In the genomic region with DNA sequence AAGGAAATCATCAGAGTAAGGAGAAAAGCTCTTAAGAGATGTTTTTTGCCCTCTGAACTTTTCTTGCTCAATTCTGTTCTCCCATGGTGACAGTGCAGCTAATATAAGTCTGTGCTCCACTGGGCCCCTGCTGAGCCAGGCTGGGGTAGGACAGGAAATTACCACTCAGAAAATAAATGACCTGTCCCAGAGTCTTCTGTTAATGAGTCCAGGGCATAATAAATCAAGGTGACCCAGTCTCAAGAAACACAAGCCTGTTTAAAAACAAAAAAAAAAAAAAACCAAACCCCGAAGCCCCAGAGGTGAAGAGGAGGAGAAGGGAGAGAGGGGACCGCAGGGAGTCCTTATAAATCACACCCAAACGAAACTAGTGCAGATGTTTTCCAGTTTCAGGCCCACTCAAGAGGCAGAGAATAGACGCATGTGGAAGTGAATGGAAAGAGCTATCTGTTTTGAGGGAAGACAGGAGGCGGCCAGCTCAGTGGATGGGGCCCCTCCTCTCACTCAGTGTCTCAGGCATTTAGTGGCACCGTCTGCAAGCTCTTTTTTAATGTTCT, we compare ENCODE assay signal across 12 cellular contexts. TPM values are rescaled to one million over a fixed set of nuclear protein-coding genes. Genes with fewer than 3 reads are reported as not detected.
DNase-seq lines count a peak whose midpoint lies in the region; ATAC-seq and TF ChIP-seq lines count a peak whose summit lies in the region.
"Had no signal": no experiment of that assay in that cellular context is flagged by ENCODE, and none has a peak within 500 bp of the region (broad histone marks: within the 10 kb centered on the region; RNA-seq: fewer than 3 reads in every experiment).

No MANE protein-coding gene starts in this region.

- intact Hi-C loops in psoas muscle (cut with DNase I) = no loop called here

- no peaks in the 10 kb centered on the region for H3K27me3 ChIP-seq in psoas muscle (ENCODE audit: insufficient read depth in 3 of 3, low read length in 2 of 3)
- H3K27me3 ChIP-seq: BLaER1 treated with 17β-estradiol and CSF1 and Interleukin-3, amounts not matched to agents 10 nM and 100 nM; brain microvascular endothelial cell had no signal

- ATAC-seq in psoas muscle = peak in 3 of 4 donors; percentile 50 to 75 (median 56)

- DNase-seq in DMS79 (lab: John Stamatoyannopoulos, UW) = peak; percentile 66
- DNase-seq in NCI-H2227 treated with DMSO at 0.1 percent for 48 hours (lab: John Stamatoyannopoulos, UW) = peak; percentile 60
- DNase-seq in fibroblast of villous mesenchyme (ENCODE audit: low read depth) = peak; percentile 83
- peak; percentile 55 to 63 for DNase-seq in psoas muscle
- no peak for DNase-seq in middle frontal gyrus (ENCODE audit: extremely low spot score, low spot score)
- no peak for DNase-seq in NCI-H1048 (lab: John Stamatoyannopoulos, UW)
- DNase-seq in SK-N-DZ (ENCODE audit: low spot score) = no peak
- no peak for DNase-seq in activated CD4-positive, alpha-beta T cell treated with anti-CD3 and anti-CD28 coated beads, Interleukin-2, amount 50 U/mL, for 1 hour
- DNase-seq: activated CD4-positive, alpha-beta memory T cell treated with anti-CD3 and anti-CD28 coated beads for 36 hours; brain microvascular endothelial cell; nucleus accumbens had no signal

- H3K4me1 ChIP-seq in psoas muscle = peaks cover 21% of the 10 kb centered on the region

- WGBS in psoas muscle, 3 donors = 63 to 72% (median 64%) methylated on average over 6 of the region's 6 CpGs

- H3K36me3 ChIP-seq in psoas muscle (ENCODE audit: insufficient read depth in 1 of 2, low read depth in 1 of 2) = no peaks in the 10 kb centered on the region
- H3K36me3 ChIP-seq: BLaER1 treated with 17β-estradiol and CSF1 and Interleukin-3, amounts not matched to agents 10 nM and 100 nM; brain microvascular endothelial cell had no signal

- H3K27ac ChIP-seq in psoas muscle = peak overlapping the region; percentile 27
- H3K27ac ChIP-seq: BLaER1 treated with 17β-estradiol and CSF1 and Interleukin-3, amounts not matched to agents 10 nM and 100 nM; brain microvascular endothelial cell had no signal

- no peaks in the 10 kb centered on the region for H3K9me3 ChIP-seq in psoas muscle
- H3K9me3 ChIP-seq: BLaER1 treated with 17β-estradiol and CSF1 and Interleukin-3, amounts not matched to agents 10 nM and 100 nM had no signal

- TF ChIP-seq CTCF in fibroblast of villous mesenchyme (IDR thresholded peaks at IDR 0.05; ENCODE audit: insufficient read depth, low read depth, low read length) (no peak), psoas muscle (IDR thresholded peaks at IDR 0.05) (no peak)

- H3K4me3 ChIP-seq in fibroblast of villous mesenchyme (ENCODE audit: low read depth, low read length) = no peak overlapping the region
- H3K4me3 ChIP-seq in psoas muscle = no peak overlapping the region
- H3K4me3 ChIP-seq: BLaER1 treated with 17β-estradiol and CSF1 and Interleukin-3, amounts not matched to agents 10 nM and 100 nM had no signal

RNA-seq across cellular contexts. Expression of a gene that starts 59.8 kb away (rescaled TPM):
- 10.6 and 14.2 TPM in 2 replicates for total RNA-seq in fibroblast of villous mesenchyme
- 10 to 100 TPM in 1 of 4 donors, 1 to 10 TPM in 3; 3.6 to 15.4 (median 4.6) TPM for total RNA-seq in psoas muscle
- 1 to 10 TPM; 1.1 to 3.8 (median 1.8) TPM for polyA plus RNA-seq in psoas muscle
- 4.7 and 5.0 TPM in 2 replicates for polyA plus RNA-seq in SK-N-DZ (2014; cell fraction: cytosol; rRNA removed)
- polyA plus RNA-seq in SK-N-DZ (2014; cell fraction: nucleus; rRNA removed) = 7.2 and 11.3 TPM in 2 replicates
- total RNA-seq: activated CD4-positive, alpha-beta memory T cell treated with anti-CD3 and anti-CD28 coated beads for 36 hours had no signal

Comparison
In these comparisons a context has a peak if more than half of its experiments do, and no peak if none do; other contexts are left out.
1. DNase-seq: peak in DMS79 (single experiment), NCI-H2227 treated with DMSO at 0.1 percent for 48 hours (single experiment), fibroblast of villous mesenchyme (single experiment) and psoas muscle (2 of 2); none in middle frontal gyrus (single experiment), NCI-H1048 (single experiment), SK-N-DZ (single experiment) and activated CD4-positive, alpha-beta T cell treated with anti-CD3 and anti-CD28 coated beads, Interleukin-2, amount 50 U/mL, for 1 hour (single experiment).